Comparison of ENCODE assay signal across 8 cellular contexts in the genomic region with DNA sequence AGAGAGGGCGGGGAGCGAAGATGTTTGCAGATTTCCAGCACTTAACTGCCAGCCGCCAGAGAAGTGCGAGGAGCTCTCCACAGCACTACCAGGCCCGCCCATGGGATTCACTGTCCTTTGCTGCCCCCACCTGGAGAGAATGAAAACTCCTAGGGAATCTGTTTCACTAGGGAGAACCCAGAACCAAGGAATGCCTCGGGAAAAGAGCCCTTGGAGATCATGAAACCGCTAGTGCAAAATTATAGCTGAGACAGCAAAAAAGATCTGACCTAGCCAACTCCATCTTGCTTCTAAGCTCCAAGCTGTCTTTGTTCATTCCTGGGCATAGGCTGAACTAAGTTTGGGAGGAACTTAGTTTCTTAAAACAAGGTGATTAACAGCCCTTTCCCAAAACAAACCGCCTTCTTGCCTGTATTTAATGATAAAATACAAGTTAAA.
DNase-seq lines count a peak whose midpoint lies in the region; ATAC-seq, FAIRE-seq and TF ChIP-seq lines count a peak whose summit lies in the region.

No MANE protein-coding gene starts in this region.

- POLR2A ChIA-PET in CD4-positive, alpha-beta memory T cell (lab: Charles Lee; ENCODE audit: partially characterized antibody): interaction anchor here (0.6 to 0.8 kb wide), 2 partner anchors 11 to 13 kb away, joined by 3 read pairs; no protein-coding TSS in a partner anchor
- POLR2A ChIA-PET in WTC11 (lab: Charles Lee): interaction anchor here (1.4 kb wide), 1 partner anchor 128 kb away, joined by 3 read pairs; a partner anchor contains a TSS

- no peaks in the 10 kb centered on the region for H4K20me1 ChIP-seq in mammary epithelial cell (ENCODE audit: insufficient read depth, low read length)

- dilution Hi-C loops in mammary epithelial cell (cut with HindIII; ENCODE audit: low sequenced_read_pairs): no loop called here

- no peak overlapping the region for H2AFZ ChIP-seq in mammary epithelial cell (ENCODE audit: low read depth, low read length)

- H3K9me3 ChIP-seq in CD4-positive, alpha-beta memory T cell (ENCODE audit: control insufficient read depth in 1 of 2, low read length in 2 of 2): no peaks in the 10 kb centered on the region
- H3K9me3 ChIP-seq in mammary epithelial cell (replicated peaks; ENCODE audit: insufficient read depth, low read length): no peaks in the 10 kb centered on the region

- peaks cover 14% of the 10 kb centered on the region for H3K4me1 ChIP-seq in CD4-positive, alpha-beta memory T cell (ENCODE audit: insufficient read depth, low read length)
- H3K4me1 ChIP-seq in mammary epithelial cell (ENCODE audit: insufficient read depth, low read length): no peaks in the 10 kb centered on the region

- no peak overlapping the region for H3K27ac ChIP-seq in CD4-positive, alpha-beta memory T cell (ENCODE audit: low read depth, low read length)
- no peak overlapping the region for H3K27ac ChIP-seq in mammary epithelial cell (ENCODE audit: insufficient read depth, low read depth, low read length)

- no peaks in the 10 kb centered on the region for H3K27me3 ChIP-seq in CD4-positive, alpha-beta memory T cell (ENCODE audit: insufficient read depth, low read length)
- H3K27me3 ChIP-seq in mammary epithelial cell (ENCODE audit: insufficient read depth, low read length): no peaks in the 10 kb centered on the region

- FAIRE-seq in islet of Langerhans (lab: Jason Lieb, UNC): peak; percentile 74

- BruUV-seq in mammary epithelial cell (replicated peaks; lab: Mats Ljungman, UMichigan): no TSS peak

- CTCF ChIA-PET in CD4-positive, alpha-beta memory T cell (lab: Charles Lee; ENCODE audit: partially characterized antibody): interaction anchor here (0.6 to 6.5 kb wide), 41 partner anchors 9 to 1665 kb away, joined by 3 to 72 read pairs (median 4); a partner anchor contains a TSS
- CTCF ChIA-PET in WTC11 (lab: Charles Lee) (interaction anchor here (0.5 to 7.6 kb wide), 51 partner anchors 9 to 705 kb away, joined by 3 to 169 read pairs (median 5); a partner anchor contains a TSS), mammary epithelial cell (lab: Charles Lee; ENCODE audit: low non-redundant PET) (interaction anchor here (0.6 to 1.0 kb wide), 5 partner anchors 23 to 758 kb away, joined by 3 to 9 read pairs (median 4); a partner anchor contains a TSS)

- WGBS in mammary epithelial cell (ENCODE audit: low coverage, missing lambda C conversion rate): 19% methylated on average over 7 of the region's 8 CpGs

- ATAC-seq in HG02610 (IDR thresholded peaks at IDR 0.05; ENCODE audit: unreplicated experiment): peak; percentile 66
- peak; percentile 96 for ATAC-seq in WTC11

- H3K27ac Mint-ChIP-seq in CD4-positive, alpha-beta memory T cell: peak overlapping the region in 1 of 7 donors; percentile 12
- H3K27ac Mint-ChIP-seq in WTC11: no peak overlapping the region

- TF ChIP-seq CTCF in WTC11 (IDR thresholded peaks at IDR 0.05) (peak; percentile 74), mammary epithelial cell (conservative IDR thresholded peaks at IDR 0.05 in 1 of 2, IDR thresholded peaks at IDR 0.05 in 1 of 2; ENCODE audit: extremely low read depth in 1 of 2, insufficient read depth in 1 of 2, low read depth in 1 of 2, low read length in 2 of 2) (peak; percentile 68 to 84)

- no peak overlapping the region for H3K4me3 Mint-ChIP-seq in CD4-positive, alpha-beta memory T cell
- H3K4me3 Mint-ChIP-seq in WTC11: no peak overlapping the region

- no peaks in the 10 kb centered on the region for H3K36me3 Mint-ChIP-seq in CD4-positive, alpha-beta memory T cell
- no peaks in the 10 kb centered on the region for H3K36me3 Mint-ChIP-seq in WTC11

- no peak overlapping the region for H3K4me3 ChIP-seq in CD4-positive, alpha-beta memory T cell (ENCODE audit: low read length in 2 of 2)
- H3K4me3 ChIP-seq in mammary epithelial cell (replicated peaks in 1 of 3; ENCODE audit: insufficient read depth in 1 of 3, low read depth in 2 of 3, low read length in 3 of 3): no peak overlapping the region

- peaks cover 9 to 16% (median 13%) of the 10 kb centered on the region in 4 donors for H3K4me1 Mint-ChIP-seq in CD4-positive, alpha-beta memory T cell
- peaks cover 12% of the 10 kb centered on the region for H3K4me1 Mint-ChIP-seq in WTC11

- DNase-seq in CD4-positive, alpha-beta memory T cell: peak; percentile 56 to 65 (median 61)
- peak; percentile 83 for DNase-seq in NCI-H345 (lab: John Stamatoyannopoulos, UW)
- DNase-seq in WTC11 (ENCODE audit: low spot score): peak; percentile 93
- DNase-seq in mammary epithelial cell: peak; percentile 83
- DNase-seq in stimulated activated CD4-positive, alpha-beta T cell treated with anti-CD3 and anti-CD28 coated beads, Interleukin-15, amount 100 ng/mL, for 48 hours (ENCODE audit: low read depth in 2 of 2): peak; percentile 39 to 68
- no peak for DNase-seq in mesenteric fat pad (ENCODE audit: low spot score)

- peaks cover 0 to 3% of the 10 kb centered on the region in 2 donors for H3K27me3 Mint-ChIP-seq in CD4-positive, alpha-beta memory T cell
- no peaks in the 10 kb centered on the region; the same call in 1 of the 2 replicates for H3K27me3 Mint-ChIP-seq in WTC11 (ENCODE audit: low read depth)

- no peak overlapping the region for H3K9ac ChIP-seq in mammary epithelial cell (ENCODE audit: insufficient read depth, low read length)

- no peaks in the 10 kb centered on the region for H3K79me2 ChIP-seq in mammary epithelial cell (ENCODE audit: insufficient read depth, low read length)

- H3K36me3 ChIP-seq in CD4-positive, alpha-beta memory T cell (ENCODE audit: insufficient read depth, low read length): no peaks in the 10 kb centered on the region
- H3K36me3 ChIP-seq in mammary epithelial cell (ENCODE audit: insufficient read depth, low read length): no peaks in the 10 kb centered on the region

- no peaks in the 10 kb centered on the region for H3K9me3 Mint-ChIP-seq in CD4-positive, alpha-beta memory T cell
- H3K9me3 Mint-ChIP-seq in WTC11: 0 out of 2 replicates have a peak, but pooled peaks cover 3% of the 10 kb centered on the region

- intact Hi-C loops in CD4-positive, alpha-beta memory T cell (cut with micrococcal nuclease): loop anchor here (1.0 to 10.0 kb wide), 7 partner anchors 36 to 1964 kb away; no protein-coding TSS in a partner anchor
- intact Hi-C loops in mammary epithelial cell (cut with micrococcal nuclease): loop anchor here (1.0 to 2.0 kb wide), 4 partner anchors 28 to 1452 kb away; no protein-coding TSS in a partner anchor

- in situ Hi-C loops in mammary epithelial cell (cut with MboI; ENCODE audit: low sequenced_read_pairs in 2 of 2): no loop called here

- no peak overlapping the region for H3K4me2 ChIP-seq in mammary epithelial cell (ENCODE audit: insufficient read depth, low read depth, low read length)

TF ChIP-seq in WTC11, 78 proteins besides CTCF, POLR2A, EP300 and RAD21:
- TF ChIP-seq ZNF219 (CRISPR knock-in tag; IDR thresholded peaks at IDR 0.05; ENCODE audit: borderline replicate concordance) (no peak), ZBTB21 (CRISPR knock-in tag; IDR thresholded peaks at IDR 0.05; ENCODE audit: borderline replicate concordance) (no peak), ZNF416 (CRISPR knock-in tag; IDR thresholded peaks at IDR 0.05) (no peak), RORB (CRISPR knock-in tag; IDR thresholded peaks at IDR 0.05) (no peak)
